In the genomic region with DNA sequence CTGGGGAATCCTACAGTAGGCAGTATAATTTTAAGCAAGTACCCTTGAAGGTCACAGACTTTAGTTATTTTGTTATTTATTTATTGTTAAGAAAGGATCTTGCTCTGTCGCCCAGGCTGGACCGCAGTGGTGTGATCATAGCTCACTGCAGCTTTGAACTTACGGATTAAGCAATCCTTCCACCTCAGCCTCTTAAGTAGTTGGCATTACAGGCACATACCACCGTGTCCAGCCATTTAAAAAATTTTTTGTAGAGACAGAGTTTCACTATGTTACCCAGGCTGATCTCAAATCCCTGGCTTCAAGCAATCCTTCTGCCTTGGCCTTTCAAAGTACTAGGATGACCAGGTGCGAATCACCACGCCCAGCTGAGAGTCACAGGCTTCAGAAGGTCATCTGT, we compare ENCODE assay signal across 17 cellular contexts.
"Had no signal": no experiment of that assay in that cellular context is flagged by ENCODE, and none has a peak within 500 bp of the region (broad histone marks: within the 10 kb centered on the region; RNA-seq: fewer than 3 reads in every experiment).

No MANE protein-coding gene starts in this region.

- ATAC-seq: heart right ventricle; mucosa of descending colon; natural killer cell treated with Interleukin-12 subunit alpha and Interleukin-12 subunit beta and Interleukin-15 and Interleukin-18, amount 100 ng/mL, for 72 hours; stimulated activated naive B cell treated with anti-CD40 and anti-IgM and Interleukin-4, amounts not matched to agents 10 μg/mL and 1 μg/mL and 100 μg/mL, for 72 hours; stimulated activated naive CD8-positive, alpha-beta T cell treated with anti-CD3 and anti-CD28 coated beads, Interleukin-15, amount 100 ng/mL, for 72 hours had no signal

- H3K9me3 Mint-ChIP-seq: natural killer cell treated with Interleukin-12 subunit alpha and Interleukin-12 subunit beta and Interleukin-15 and Interleukin-18, amount 100 ng/mL, for 72 hours; neural progenitor cell had no signal

- H3K27ac Mint-ChIP-seq: natural killer cell treated with Interleukin-12 subunit alpha and Interleukin-12 subunit beta and Interleukin-15 and Interleukin-18, amount 100 ng/mL, for 72 hours; neural progenitor cell; stimulated activated naive B cell treated with anti-CD40 and anti-IgM and Interleukin-4, amounts not matched to agents 10 μg/mL and 1 μg/mL and 100 μg/mL, for 72 hours; stimulated activated naive CD8-positive, alpha-beta T cell treated with anti-CD3 and anti-CD28 coated beads, Interleukin-15, amount 100 ng/mL, for 72 hours had no signal

- H3K36me3 Mint-ChIP-seq: natural killer cell treated with Interleukin-12 subunit alpha and Interleukin-12 subunit beta and Interleukin-15 and Interleukin-18, amount 100 ng/mL, for 72 hours; neural progenitor cell had no signal

- DNase-seq: dorsolateral prefrontal cortex; effector CD8-positive, alpha-beta T cell; heart right ventricle; hypothalamus; kidney glomerular epithelial cell; mammary epithelial cell; mucosa of descending colon; nucleus accumbens; ovary; sigmoid colon; stimulated activated CD4-positive, alpha-beta T cell treated with anti-CD3 and anti-CD28 coated beads, Interleukin-2, amount 100 ng/mL, for 24 hours; stimulated activated CD4-positive, alpha-beta T cell treated with anti-CD3 and anti-CD28 coated beads, Interleukin-4, amount 100 ng/mL, for 4 hours; stimulated activated naive B cell treated with anti-CD40 and anti-IgM and Interleukin-4, amounts not matched to agents 10 μg/mL and 1 μg/mL and 100 μg/mL, for 72 hours; stimulated activated naive CD8-positive, alpha-beta T cell treated with anti-CD3 and anti-CD28 coated beads, Interleukin-15, amount 100 ng/mL, for 72 hours; testis had no signal

- H3K4me3 Mint-ChIP-seq: natural killer cell treated with Interleukin-12 subunit alpha and Interleukin-12 subunit beta and Interleukin-15 and Interleukin-18, amount 100 ng/mL, for 72 hours; neural progenitor cell; stimulated activated naive B cell treated with anti-CD40 and anti-IgM and Interleukin-4, amounts not matched to agents 10 μg/mL and 1 μg/mL and 100 μg/mL, for 72 hours; stimulated activated naive CD8-positive, alpha-beta T cell treated with anti-CD3 and anti-CD28 coated beads, Interleukin-15, amount 100 ng/mL, for 72 hours had no signal

- H3K27me3 Mint-ChIP-seq: natural killer cell treated with Interleukin-12 subunit alpha and Interleukin-12 subunit beta and Interleukin-15 and Interleukin-18, amount 100 ng/mL, for 72 hours; stimulated activated naive B cell treated with anti-CD40 and anti-IgM and Interleukin-4, amounts not matched to agents 10 μg/mL and 1 μg/mL and 100 μg/mL, for 72 hours; stimulated activated naive CD8-positive, alpha-beta T cell treated with anti-CD3 and anti-CD28 coated beads, Interleukin-15, amount 100 ng/mL, for 72 hours had no signal
